ENCODE assay signal across 11 cellular contexts in the genomic region with DNA sequence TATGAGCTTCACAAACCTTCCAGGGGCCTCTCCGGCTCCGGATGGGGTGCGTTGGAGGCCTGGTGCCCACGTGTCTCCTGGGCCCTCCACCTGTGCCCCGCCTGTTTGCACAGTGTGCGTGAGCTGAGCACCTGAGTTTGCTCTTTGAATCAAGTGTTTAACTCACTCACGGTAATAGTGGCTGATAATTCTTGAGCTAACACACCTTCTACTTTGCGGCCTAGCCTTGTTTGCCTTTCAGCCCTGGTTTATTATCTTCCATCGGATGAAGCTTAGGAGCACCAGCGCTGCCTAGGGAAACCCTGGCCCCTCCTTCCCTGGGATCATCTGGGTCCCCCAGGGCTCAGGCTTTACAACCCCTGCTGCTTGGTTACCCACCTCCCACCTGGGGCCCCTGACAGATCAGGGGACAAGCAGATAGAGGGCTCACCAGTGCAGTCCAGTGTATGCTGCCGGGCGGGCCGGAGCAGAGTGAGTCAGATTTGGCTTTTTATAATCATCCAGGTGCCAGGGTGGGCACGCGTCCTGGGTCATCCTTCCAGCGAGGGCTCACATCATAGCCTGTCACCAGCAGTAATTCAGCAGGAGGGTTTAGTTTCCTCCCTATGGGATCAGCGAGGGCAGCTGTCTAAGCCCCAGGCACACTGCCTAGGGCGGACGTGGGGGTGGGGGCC.
DNase-seq lines count a peak whose midpoint lies in the region; ATAC-seq and TF ChIP-seq lines count a peak whose summit lies in the region.
"Had no signal": no experiment of that assay in that cellular context is flagged by ENCODE, and none has a peak within 500 bp of the region (broad histone marks: within the 10 kb centered on the region; RNA-seq: fewer than 3 reads in every experiment).

No MANE protein-coding gene starts in this region.

- peak; percentile 63 for DNase-seq in NCI-H1417 treated with DMSO at 0.1 percent for 48 hours (lab: John Stamatoyannopoulos, UW)
- DNase-seq in RWPE2 (ENCODE audit: low spot score): no peak
- DNase-seq in stimulated activated CD4-positive, alpha-beta T cell treated with anti-CD3 and anti-CD28 coated beads, Interleukin-1b, Interleukin-23, amount 100 ng/mL, for 48 hours: no peak
- no peak for DNase-seq in effector CD8-positive, alpha-beta T cell (lab: John Stamatoyannopoulos, UW)
- DNase-seq: activated naive CD4-positive, alpha-beta T cell; nucleus accumbens; stimulated activated CD4-positive, alpha-beta T cell treated with anti-CD3 and anti-CD28 coated beads, Interleukin-4, amount 100 ng/mL, for 1 hour had no signal

- no peak for TF ChIP-seq CTCF in C4-2B (conservative IDR thresholded peaks at IDR 0.05)
- TF ChIP-seq CTCF in RWPE2 (IDR thresholded peaks at IDR 0.05; ENCODE audit: poor library complexity, severe bottlenecking): no peak

- H3K36me3 ChIP-seq in RWPE2 (ENCODE audit: low read depth): no peaks in the 10 kb centered on the region
- no peaks in the 10 kb centered on the region for H3K36me3 ChIP-seq in mucosa of rectum (ENCODE audit: control insufficient read depth in 2 of 2, insufficient read depth in 2 of 2, low read length in 2 of 2)

- H3K27ac ChIP-seq in C4-2B: peak overlapping the region; percentile 8; the same call in 1 of the 2 replicates
- peak overlapping the region; percentile 91 for H3K27ac ChIP-seq in RWPE2 (ENCODE audit: poor library complexity, severe bottlenecking)
- H3K27ac ChIP-seq in mucosa of rectum (ENCODE audit: low read depth in 2 of 2, low read length in 2 of 2): peak overlapping the region; percentile 84 to 87

- H3K9ac ChIP-seq in mucosa of rectum (ENCODE audit: low read depth in 1 of 2, low read length in 2 of 2): peak overlapping the region; percentile 47 to 67

- no peaks in the 10 kb centered on the region for H3K27me3 ChIP-seq in RWPE2 (ENCODE audit: insufficient read depth, poor library complexity, severe bottlenecking)
- H3K27me3 ChIP-seq in mucosa of rectum (ENCODE audit: control insufficient read depth in 2 of 2, insufficient read depth in 2 of 2, low read length in 2 of 2): no peaks in the 10 kb centered on the region

- H3K9me3 ChIP-seq in RWPE2 (ENCODE audit: severe bottlenecking) (no peaks in the 10 kb centered on the region), mucosa of rectum (ENCODE audit: control insufficient read depth in 2 of 2, low read length in 2 of 2) (peaks cover 0 to 3% of the 10 kb centered on the region in 2 donors)

- peaks cover 31% of the 10 kb centered on the region for H3K4me1 ChIP-seq in RWPE2 (ENCODE audit: insufficient read depth, poor library complexity, severe bottlenecking)
- H3K4me1 ChIP-seq in mucosa of rectum (ENCODE audit: control insufficient read depth in 2 of 2, insufficient read depth in 2 of 2, low read length in 2 of 2): peaks cover 16 to 38% of the 10 kb centered on the region in 2 donors

- no peak for ATAC-seq in RWPE2 (ENCODE audit: low read depth)
- ATAC-seq in HG03342 (IDR thresholded peaks at IDR 0.05; ENCODE audit: unreplicated experiment): no peak
- ATAC-seq in HG02588 (IDR thresholded peaks at IDR 0.05; ENCODE audit: unreplicated experiment): no peak

- H3K4me3 ChIP-seq in RWPE2 (ENCODE audit: severe bottlenecking) (no peak overlapping the region), mucosa of rectum (ENCODE audit: low read length in 2 of 2) (peak overlapping the region in 1 of 2 donors; percentile 44)

Comparison
In these comparisons a context has a peak if more than half of its experiments do, and no peak if none do; other contexts are left out.
1. H3K27ac ChIP-seq: peak in every context shown above with its lines; median percentile 91 in RWPE2; 86 in mucosa of rectum; 8 in C4-2B.